ENCODE assay signal across 1 cellular context in genomic region chr13:49629196-49629938, GRCh38.
TF ChIP-seq lines count a peak whose summit lies in the region.

No MANE protein-coding gene starts in this region.

TF ChIP-seq in SK-N-SH treated with all-trans-retinoic acid at 6 μM for 48 hours, 23 proteins besides CTCF, POLR2A, EP300 and RAD21 (continued from another document):
- TF ChIP-seq, protein P1, sequence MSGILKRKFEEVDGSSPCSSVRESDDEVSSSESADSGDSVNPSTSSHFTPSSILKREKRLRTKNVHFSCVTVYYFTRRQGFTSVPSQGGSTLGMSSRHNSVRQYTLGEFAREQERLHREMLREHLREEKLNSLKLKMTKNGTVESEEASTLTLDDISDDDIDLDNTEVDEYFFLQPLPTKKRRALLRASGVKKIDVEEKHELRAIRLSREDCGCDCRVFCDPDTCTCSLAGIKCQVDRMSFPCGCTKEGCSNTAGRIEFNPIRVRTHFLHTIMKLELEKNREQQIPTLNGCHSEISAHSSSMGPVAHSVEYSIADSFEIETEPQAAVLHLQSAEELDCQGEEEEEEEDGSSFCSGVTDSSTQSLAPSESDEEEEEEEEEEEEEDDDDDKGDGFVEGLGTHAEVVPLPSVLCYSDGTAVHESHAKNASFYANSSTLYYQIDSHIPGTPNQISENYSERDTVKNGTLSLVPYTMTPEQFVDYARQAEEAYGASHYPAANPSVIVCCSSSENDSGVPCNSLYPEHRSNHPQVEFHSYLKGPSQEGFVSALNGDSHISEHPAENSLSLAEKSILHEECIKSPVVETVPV (CRISPR knock-in tag; IDR thresholded peaks at IDR 0.05), result no peak
- TF ChIP-seq ZNF565 (CRISPR knock-in tag; conservative IDR thresholded peaks at IDR 0.05; ENCODE audit: low read depth) (no peak), GLIS3 (CRISPR knock-in tag; IDR thresholded peaks at IDR 0.05) (no peak), OSR1 (CRISPR knock-in tag; IDR thresholded peaks at IDR 0.05) (no peak), CSDC2 (CRISPR knock-in tag; IDR thresholded peaks at IDR 0.05) (no peak), ZFP30 (CRISPR knock-in tag; IDR thresholded peaks at IDR 0.05) (no peak), ZC3H10 (CRISPR knock-in tag; IDR thresholded peaks at IDR 0.05) (no peak), ZNF8 (CRISPR knock-in tag; IDR thresholded peaks at IDR 0.05) (no peak)
- TF ChIP-seq, protein P2, sequence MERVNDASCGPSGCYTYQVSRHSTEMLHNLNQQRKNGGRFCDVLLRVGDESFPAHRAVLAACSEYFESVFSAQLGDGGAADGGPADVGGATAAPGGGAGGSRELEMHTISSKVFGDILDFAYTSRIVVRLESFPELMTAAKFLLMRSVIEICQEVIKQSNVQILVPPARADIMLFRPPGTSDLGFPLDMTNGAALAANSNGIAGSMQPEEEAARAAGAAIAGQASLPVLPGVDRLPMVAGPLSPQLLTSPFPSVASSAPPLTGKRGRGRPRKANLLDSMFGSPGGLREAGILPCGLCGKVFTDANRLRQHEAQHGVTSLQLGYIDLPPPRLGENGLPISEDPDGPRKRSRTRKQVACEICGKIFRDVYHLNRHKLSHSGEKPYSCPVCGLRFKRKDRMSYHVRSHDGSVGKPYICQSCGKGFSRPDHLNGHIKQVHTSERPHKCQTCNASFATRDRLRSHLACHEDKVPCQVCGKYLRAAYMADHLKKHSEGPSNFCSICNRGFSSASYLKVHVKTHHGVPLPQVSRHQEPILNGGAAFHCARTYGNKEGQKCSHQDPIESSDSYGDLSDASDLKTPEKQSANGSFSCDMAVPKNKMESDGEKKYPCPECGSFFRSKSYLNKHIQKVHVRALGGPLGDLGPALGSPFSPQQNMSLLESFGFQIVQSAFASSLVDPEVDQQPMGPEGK (CRISPR knock-in tag; IDR thresholded peaks at IDR 0.05; ENCODE audit: borderline replicate concordance), result no peak
